1 cellular context compared by ENCODE assay signal in the genomic region with DNA sequence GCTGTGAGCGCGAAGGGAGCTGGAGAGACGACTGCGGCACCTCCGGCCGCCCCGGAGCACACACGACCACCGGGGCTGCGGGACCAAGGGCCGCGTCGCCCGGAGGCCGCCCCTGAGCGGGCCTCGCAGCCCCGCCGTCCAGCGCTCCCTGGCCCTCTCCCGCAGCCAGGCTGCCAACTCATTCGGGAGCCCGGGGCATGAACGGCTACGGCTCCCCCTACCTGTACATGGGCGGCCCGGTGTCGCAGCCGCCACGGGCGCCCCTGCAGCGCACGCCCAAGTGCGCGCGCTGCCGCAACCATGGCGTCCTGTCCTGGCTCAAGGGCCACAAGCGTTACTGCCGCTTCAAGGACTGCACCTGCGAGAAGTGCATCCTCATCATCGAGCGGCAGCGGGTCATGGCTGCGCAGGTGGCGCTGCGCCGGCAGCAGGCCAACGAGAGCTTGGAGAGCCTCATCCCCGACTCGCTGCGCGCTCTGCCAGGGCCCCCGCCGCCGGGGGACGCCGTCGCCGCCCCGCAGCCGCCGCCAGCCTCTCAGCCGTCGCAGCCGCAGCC.
TF ChIP-seq lines count a peak whose summit lies in the region.

No MANE protein-coding gene starts in this region.

TF ChIP-seq in HepG2, 621 proteins besides CTCF, POLR2A, EP300 and RAD21 (continued from another document):
- TF ChIP-seq, protein P1, sequence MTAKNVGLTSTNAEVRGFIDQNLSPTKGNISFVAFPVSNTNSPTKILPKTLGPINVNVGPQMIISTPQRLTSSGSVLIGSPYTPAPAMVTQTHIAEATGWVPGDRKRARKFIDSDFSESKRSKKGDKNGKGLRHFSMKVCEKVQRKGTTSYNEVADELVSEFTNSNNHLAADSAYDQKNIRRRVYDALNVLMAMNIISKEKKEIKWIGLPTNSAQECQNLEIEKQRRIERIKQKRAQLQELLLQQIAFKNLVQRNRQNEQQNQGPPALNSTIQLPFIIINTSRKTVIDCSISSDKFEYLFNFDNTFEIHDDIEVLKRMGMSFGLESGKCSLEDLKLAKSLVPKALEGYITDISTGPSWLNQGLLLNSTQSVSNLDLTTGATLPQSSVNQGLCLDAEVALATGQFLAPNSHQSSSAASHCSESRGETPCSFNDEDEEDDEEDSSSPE (CRISPR knock-in tag; IDR thresholded peaks at IDR 0.05) = no peak
- peak; percentile 58 for TF ChIP-seq HNRNPLL (IDR thresholded peaks at IDR 0.05; ENCODE audit: low read depth, low read length, poor library complexity, severe bottlenecking)
